ENCODE assay signal across 1 cellular context in the genomic region with DNA sequence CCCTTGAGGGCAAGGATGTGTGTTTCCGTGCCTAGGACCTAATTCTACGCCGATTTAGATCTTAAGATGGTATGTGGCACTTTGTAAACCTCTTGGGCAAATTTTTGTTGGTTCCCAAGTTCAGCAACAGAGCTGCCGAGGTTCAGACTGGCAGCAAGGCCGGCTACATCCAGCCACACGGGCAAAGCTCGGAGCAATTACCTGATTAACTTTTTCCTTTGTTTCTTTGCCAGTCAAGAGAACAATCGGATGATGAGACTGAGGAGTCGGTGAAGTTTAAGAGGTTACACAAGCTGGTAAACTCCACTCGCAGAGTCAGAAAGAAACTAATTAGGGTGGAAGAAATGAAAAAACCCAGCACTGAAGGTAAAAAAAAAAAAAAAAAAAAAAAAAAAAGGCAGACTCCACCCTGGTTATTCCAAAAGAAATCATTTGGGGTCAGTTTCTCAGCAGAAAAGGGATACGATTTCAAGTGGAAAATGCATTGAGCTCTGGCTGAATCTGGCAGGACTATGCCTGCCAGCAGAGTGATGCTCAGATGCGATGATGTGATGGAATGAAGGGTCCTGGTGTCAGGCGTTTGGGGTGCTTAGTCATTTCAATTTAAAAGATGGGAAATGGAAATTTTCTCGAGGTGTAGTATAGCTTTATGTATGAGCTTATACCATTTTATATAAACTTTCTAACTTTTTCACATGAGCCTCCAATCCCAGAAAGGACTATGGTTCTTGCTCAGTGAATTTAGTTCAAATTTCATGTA.
TF ChIP-seq lines count a peak whose summit lies in the region.

No MANE protein-coding gene starts in this region.

TF ChIP-seq in H1, 55 proteins besides CTCF, POLR2A, EP300 and RAD21:
- no peak for TF ChIP-seq NANOG (IDR thresholded peaks at IDR 0.05; ENCODE audit: insufficient read depth, low read depth, low read length, poor library complexity, severe bottlenecking)
- no peak for TF ChIP-seq BACH1 (IDR thresholded peaks at IDR 0.05; ENCODE audit: low read length)
- no peak for TF ChIP-seq TAF7 (optimal IDR thresholded peaks at IDR 0.05; ENCODE audit: borderline replicate concordance, low read depth, low read length)
- TF ChIP-seq ASH2L (IDR thresholded peaks at IDR 0.05; ENCODE audit: low read length), result no peak
- TF ChIP-seq, protein P1, sequence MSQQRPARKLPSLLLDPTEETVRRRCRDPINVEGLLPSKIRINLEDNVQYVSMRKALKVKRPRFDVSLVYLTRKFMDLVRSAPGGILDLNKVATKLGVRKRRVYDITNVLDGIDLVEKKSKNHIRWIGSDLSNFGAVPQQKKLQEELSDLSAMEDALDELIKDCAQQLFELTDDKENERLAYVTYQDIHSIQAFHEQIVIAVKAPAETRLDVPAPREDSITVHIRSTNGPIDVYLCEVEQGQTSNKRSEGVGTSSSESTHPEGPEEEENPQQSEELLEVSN (IDR thresholded peaks at IDR 0.05), result no peak
- TF ChIP-seq CHD2 (IDR thresholded peaks at IDR 0.05; ENCODE audit: low read length), result no peak
- no peak for TF ChIP-seq YY1 (IDR thresholded peaks at IDR 0.05; ENCODE audit: low read depth, low read length)
- TF ChIP-seq PHF8 (conservative IDR thresholded peaks at IDR 0.05; ENCODE audit: low read depth, low read length), result no peak
- no peak for TF ChIP-seq EGR1 (IDR thresholded peaks at IDR 0.05; ENCODE audit: borderline replicate concordance, low read depth, low read length)
- TF ChIP-seq, protein P2, sequence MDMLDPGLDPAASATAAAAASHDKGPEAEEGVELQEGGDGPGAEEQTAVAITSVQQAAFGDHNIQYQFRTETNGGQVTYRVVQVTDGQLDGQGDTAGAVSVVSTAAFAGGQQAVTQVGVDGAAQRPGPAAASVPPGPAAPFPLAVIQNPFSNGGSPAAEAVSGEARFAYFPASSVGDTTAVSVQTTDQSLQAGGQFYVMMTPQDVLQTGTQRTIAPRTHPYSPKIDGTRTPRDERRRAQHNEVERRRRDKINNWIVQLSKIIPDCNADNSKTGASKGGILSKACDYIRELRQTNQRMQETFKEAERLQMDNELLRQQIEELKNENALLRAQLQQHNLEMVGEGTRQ (IDR thresholded peaks at IDR 0.05; ENCODE audit: low read length), result no peak
- TF ChIP-seq BRCA1 (IDR thresholded peaks at IDR 0.05; ENCODE audit: low read depth, low read length), result no peak
- no peak for TF ChIP-seq POLR2AphosphoS5 (IDR thresholded peaks at IDR 0.05; ENCODE audit: low read depth, low read length)
- TF ChIP-seq, protein P3, sequence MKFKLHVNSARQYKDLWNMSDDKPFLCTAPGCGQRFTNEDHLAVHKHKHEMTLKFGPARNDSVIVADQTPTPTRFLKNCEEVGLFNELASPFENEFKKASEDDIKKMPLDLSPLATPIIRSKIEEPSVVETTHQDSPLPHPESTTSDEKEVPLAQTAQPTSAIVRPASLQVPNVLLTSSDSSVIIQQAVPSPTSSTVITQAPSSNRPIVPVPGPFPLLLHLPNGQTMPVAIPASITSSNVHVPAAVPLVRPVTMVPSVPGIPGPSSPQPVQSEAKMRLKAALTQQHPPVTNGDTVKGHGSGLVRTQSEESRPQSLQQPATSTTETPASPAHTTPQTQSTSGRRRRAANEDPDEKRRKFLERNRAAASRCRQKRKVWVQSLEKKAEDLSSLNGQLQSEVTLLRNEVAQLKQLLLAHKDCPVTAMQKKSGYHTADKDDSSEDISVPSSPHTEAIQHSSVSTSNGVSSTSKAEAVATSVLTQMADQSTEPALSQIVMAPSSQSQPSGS (IDR thresholded peaks at IDR 0.05; ENCODE audit: low read length), result no peak
- TF ChIP-seq HDAC6 (IDR thresholded peaks at IDR 0.05; ENCODE audit: low read depth, low read length), result no peak
- no peak for TF ChIP-seq GTF2F1 (IDR thresholded peaks at IDR 0.05; ENCODE audit: borderline replicate concordance, low read depth, low read length)
- TF ChIP-seq MAFK (IDR thresholded peaks at IDR 0.05; ENCODE audit: low read depth, low read length), result no peak
TF ChIP-seq in H1: peak in this region for 0.
